ENCODE assay signal across 19 cellular contexts in the genomic region with DNA sequence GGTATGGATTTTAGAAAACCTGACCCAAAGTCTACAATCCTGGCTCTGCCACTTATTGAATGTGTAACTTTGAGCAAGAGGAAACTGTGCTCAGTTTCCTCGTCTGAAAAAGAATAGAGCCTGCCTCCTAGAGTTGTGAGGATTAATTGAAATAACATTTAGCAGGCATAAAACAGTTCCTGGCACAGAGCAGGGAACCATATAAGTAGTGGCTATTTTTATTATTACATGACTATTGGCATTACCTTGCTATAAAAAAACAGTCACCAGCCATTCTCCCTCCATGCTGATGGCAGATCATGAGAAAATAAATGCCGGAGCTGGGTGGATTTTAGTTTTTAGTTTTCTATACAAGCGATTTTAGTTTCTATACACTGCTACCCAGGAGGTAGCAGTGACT. TPM values are rescaled to one million over a fixed set of nuclear protein-coding genes. Genes with fewer than 3 reads are reported as not detected.
DNase-seq lines count a peak whose midpoint lies in the region; ATAC-seq, FAIRE-seq and TF ChIP-seq lines count a peak whose summit lies in the region.
"Had no signal": no experiment of that assay in that cellular context is flagged by ENCODE, and none has a peak within 500 bp of the region (broad histone marks: within the 10 kb centered on the region; RNA-seq: fewer than 3 reads in every experiment).

No MANE protein-coding gene starts in this region.

- TF ChIP-seq CTCF in VCaP (conservative IDR thresholded peaks at IDR 0.05), result no peak
- TF ChIP-seq CTCF in keratinocyte (optimal IDR thresholded peaks at IDR 0.05 in 1 of 3, IDR thresholded peaks at IDR 0.05 in 1 of 3, conservative IDR thresholded peaks at IDR 0.05 in 1 of 3; ENCODE audit: extremely low read depth in 1 of 3, insufficient read depth in 2 of 3, low read length in 3 of 3), result no peak
- TF ChIP-seq CTCF in WTC11 (IDR thresholded peaks at IDR 0.05), result no peak

- no peak overlapping the region for H3K4me3 ChIP-seq in keratinocyte (ENCODE audit: control insufficient read depth in 2 of 3, extremely low read depth in 1 of 3, insufficient read depth in 2 of 3, low read depth in 1 of 3, low read length in 3 of 3)
- no peak overlapping the region for H3K4me3 ChIP-seq in skeletal muscle satellite cell (ENCODE audit: low read length)
- no peak overlapping the region for H3K4me3 ChIP-seq in Karpas-422 (ENCODE audit: low read length)
- H3K4me3 ChIP-seq: left lung, prostate gland had no signal

- no peaks in the 10 kb centered on the region for H3K9me3 ChIP-seq in keratinocyte (ENCODE audit: control insufficient read depth, low read depth, low read length)
- H3K9me3 ChIP-seq in skeletal muscle satellite cell (replicated peaks; ENCODE audit: low read length), result no peaks in the 10 kb centered on the region
- H3K9me3 ChIP-seq in Karpas-422 (ENCODE audit: low read length), result no peaks in the 10 kb centered on the region
- H3K9me3 ChIP-seq: left lung, prostate gland had no signal

- H2AFZ ChIP-seq in keratinocyte (ENCODE audit: control insufficient read depth, low read length) (no peak overlapping the region), Karpas-422 (ENCODE audit: low read length) (no peak overlapping the region)

- peaks cover 72 to 76% (median 72%) of the 10 kb centered on the region in 3 donors for H3K4me1 Mint-ChIP-seq in T-cell
- peaks cover 36% of the 10 kb centered on the region for H3K4me1 Mint-ChIP-seq in WTC11

- no peaks in the 10 kb centered on the region for H3K9me1 ChIP-seq in keratinocyte (ENCODE audit: control insufficient read depth, extremely low read depth, insufficient read depth, low read length)

- H3K9me2 ChIP-seq in Karpas-422 (replicated peaks; ENCODE audit: insufficient read depth, low read length), result no peaks in the 10 kb centered on the region

- H3K27ac ChIP-seq in VCaP (peak overlapping the region; percentile 79), keratinocyte (ENCODE audit: control insufficient read depth, insufficient read depth, low read length) (peak overlapping the region; percentile 28), Karpas-422 (ENCODE audit: low read length) (no peak overlapping the region)

- CTCF ChIA-PET in T-cell (lab: Charles Lee) (no interaction called here), WTC11 (lab: Charles Lee) (no interaction called here)

- H3K9me3 Mint-ChIP-seq in T-cell (no peaks in the 10 kb centered on the region), WTC11 (no peaks in the 10 kb centered on the region)
- H3K9me3 Mint-ChIP-seq: naive thymus-derived CD4-positive, alpha-beta T cell had no signal

- peak overlapping the region; percentile 47 for H3K4me2 ChIP-seq in keratinocyte (ENCODE audit: control insufficient read depth, extremely low read depth, insufficient read depth, low read depth, low read length)
- peak overlapping the region; percentile 46 for H3K4me2 ChIP-seq in skeletal muscle satellite cell (ENCODE audit: low read length)
- no peak overlapping the region for H3K4me2 ChIP-seq in Karpas-422 (ENCODE audit: low read depth, low read length, poor library complexity, severe bottlenecking)

- H3K79me2 ChIP-seq in keratinocyte (ENCODE audit: control insufficient read depth, insufficient read depth, low read length), result peaks cover 88% of the 10 kb centered on the region
- no peaks in the 10 kb centered on the region for H3K79me2 ChIP-seq in Karpas-422 (ENCODE audit: low read length)

- FAIRE-seq in keratinocyte (lab: Jason Lieb, UNC), result peak; percentile 69
- FAIRE-seq: HTR-8/SVneo had no signal

- H3K36me3 Mint-ChIP-seq in T-cell (peaks cover 4% of the 10 kb centered on the region), WTC11 (no peaks in the 10 kb centered on the region)

- H3K27me3 ChIP-seq in keratinocyte (ENCODE audit: control insufficient read depth, extremely low read depth, insufficient read depth, low read length) (no peaks in the 10 kb centered on the region), skeletal muscle satellite cell (ENCODE audit: control insufficient read depth, insufficient read depth, low read length) (no peaks in the 10 kb centered on the region), Karpas-422 (ENCODE audit: low read length) (no peaks in the 10 kb centered on the region)
- H3K27me3 ChIP-seq: left lung had no signal

- peaks cover 61% of the 10 kb centered on the region for H3K4me1 ChIP-seq in keratinocyte (ENCODE audit: control insufficient read depth, extremely low read depth, insufficient read depth, low read length)
- peaks cover 32% of the 10 kb centered on the region for H3K4me1 ChIP-seq in skeletal muscle satellite cell (ENCODE audit: control insufficient read depth, insufficient read depth, low read length)
- H3K4me1 ChIP-seq in Karpas-422 (ENCODE audit: low read length), result peaks cover 7% of the 10 kb centered on the region; the same call in 1 of the 2 replicates

- ATAC-seq in T-cell (replicated peaks in 1 of 4) (no peak), WTC11 (no peak)
- ATAC-seq: left lung; naive thymus-derived CD4-positive, alpha-beta T cell had no signal

- peaks cover 3% of the 10 kb centered on the region in 2 experiments for H3K36me3 ChIP-seq in keratinocyte (ENCODE audit: control insufficient read depth in 2 of 2, extremely low read depth in 1 of 2, insufficient read depth in 2 of 2, low read length in 2 of 2)
- H3K36me3 ChIP-seq in skeletal muscle satellite cell (ENCODE audit: insufficient read depth, low read length), result no peaks in the 10 kb centered on the region
- no peaks in the 10 kb centered on the region for H3K36me3 ChIP-seq in Karpas-422 (ENCODE audit: insufficient read depth, low read length)
- H3K36me3 ChIP-seq: left lung, prostate gland had no signal

- H4K20me1 ChIP-seq in keratinocyte (ENCODE audit: control insufficient read depth, extremely low read depth, insufficient read depth, low read length), result no peaks in the 10 kb centered on the region
- H4K20me1 ChIP-seq in Karpas-422 (ENCODE audit: insufficient read depth, low read depth, low read length), result peaks cover 9% of the 10 kb centered on the region; the same call in 1 of the 2 replicates

- H3K9ac ChIP-seq in keratinocyte (ENCODE audit: control insufficient read depth, extremely low read depth, insufficient read depth, low read length) (no peak overlapping the region), skeletal muscle satellite cell (ENCODE audit: low read depth, low read length) (no peak overlapping the region), Karpas-422 (ENCODE audit: low read length) (no peak overlapping the region)

- peak; percentile 14 for DNase-seq in ELR (ENCODE audit: low read depth)
- no peak for DNase-seq in keratinocyte (ENCODE audit: low read depth, low spot score)
- DNase-seq in T-cell, result no peak
- DNase-seq in WTC11 (ENCODE audit: low spot score), result no peak
- DNase-seq in Karpas-422, result no peak
- no peak for DNase-seq in SW480 (ENCODE audit: low spot score)
- DNase-seq: activated CD4-positive, alpha-beta T cell treated with anti-CD3 and anti-CD28 coated beads for 1 hour; amniotic stem cell; left lung; naive thymus-derived CD4-positive, alpha-beta T cell; NCI-H1436 treated with DMSO at 0.1 percent for 48 hours; SHP77; stimulated activated CD4-positive, alpha-beta T cell treated with anti-CD3 and anti-CD28 coated beads, Interleukin-15, amount 100 ng/mL, for 24 hours; stimulated activated naive CD4-positive, alpha-beta T cell treated with Interleukin-2 at 50 U/mL for 16 hours; T-helper 9 cell had no signal

- dilution Hi-C loops in keratinocyte (cut with MboI; ENCODE audit: extremely low pct_ligation_motif_present, low sequenced_read_pairs), result no loop called here

- no peak overlapping the region for H3K4me3 Mint-ChIP-seq in T-cell
- H3K4me3 Mint-ChIP-seq in WTC11, result no peak overlapping the region
- H3K4me3 Mint-ChIP-seq: naive thymus-derived CD4-positive, alpha-beta T cell had no signal

- H3K27ac Mint-ChIP-seq in T-cell (no peak overlapping the region), WTC11 (no peak overlapping the region; the same call in 1 of the 2 replicates)

- POLR2A ChIA-PET in T-cell (lab: Charles Lee), result interaction anchor here in 1 of 2 donors (0.5 kb wide), 1 partner anchor 140 kb away, joined by 6 read pairs; no protein-coding TSS in a partner anchor
- POLR2A ChIA-PET in WTC11 (lab: Charles Lee), result no interaction called here

- no peaks in the 10 kb centered on the region for H3K27me3 Mint-ChIP-seq in T-cell
- H3K27me3 Mint-ChIP-seq in WTC11 (ENCODE audit: low read depth), result no peaks in the 10 kb centered on the region
- H3K27me3 Mint-ChIP-seq: naive thymus-derived CD4-positive, alpha-beta T cell had no signal

TF ChIP-seq in WTC11, 78 proteins besides CTCF, POLR2A, EP300 and RAD21 (continues in another document):
- TF ChIP-seq, protein P1, sequence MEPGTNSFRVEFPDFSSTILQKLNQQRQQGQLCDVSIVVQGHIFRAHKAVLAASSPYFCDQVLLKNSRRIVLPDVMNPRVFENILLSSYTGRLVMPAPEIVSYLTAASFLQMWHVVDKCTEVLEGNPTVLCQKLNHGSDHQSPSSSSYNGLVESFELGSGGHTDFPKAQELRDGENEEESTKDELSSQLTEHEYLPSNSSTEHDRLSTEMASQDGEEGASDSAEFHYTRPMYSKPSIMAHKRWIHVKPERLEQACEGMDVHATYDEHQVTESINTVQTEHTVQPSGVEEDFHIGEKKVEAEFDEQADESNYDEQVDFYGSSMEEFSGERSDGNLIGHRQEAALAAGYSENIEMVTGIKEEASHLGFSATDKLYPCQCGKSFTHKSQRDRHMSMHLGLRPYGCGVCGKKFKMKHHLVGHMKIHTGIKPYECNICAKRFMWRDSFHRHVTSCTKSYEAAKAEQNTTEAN (CRISPR knock-in tag; IDR thresholded peaks at IDR 0.05), result no peak

RNA-seq across cellular contexts. Expression of a gene that starts 5.8 kb away (rescaled TPM):
- polyA plus RNA-seq in keratinocyte, result 66.2 to 128 TPM (median 110 TPM) in 3 replicates
- 42.7 TPM for polyA plus RNA-seq in keratinocyte (2011; ENCODE audit: low read depth)
- polyA plus RNA-seq in keratinocyte (2011; cell fraction: cytosol; rRNA removed), result 66.1 and 85.6 TPM in 2 replicates
- 150 and 155 TPM in 2 replicates for polyA plus RNA-seq in keratinocyte (2011; cell fraction: nucleus; rRNA removed)
- polyA plus RNA-seq in keratinocyte (2012; ENCODE audit: low replicate concordance), result 52.6 and 125 TPM in 2 replicates
- 106 to 225 TPM (median 165 TPM) in 3 replicates for polyA minus RNA-seq in keratinocyte
- 85.4 TPM for polyA minus RNA-seq in keratinocyte (2011; cell fraction: cytosol; rRNA and poly(A)+ RNA removed)
- polyA minus RNA-seq in keratinocyte (2011; cell fraction: nucleus; rRNA and poly(A)+ RNA removed), result 209 and 348 TPM in 2 replicates
- total RNA-seq in skeletal muscle satellite cell (2012; rRNA removed), result 9.8 and 13.7 TPM in 2 replicates
- total RNA-seq in T-cell (100 to 1,000 TPM in 4 of 5 donors, 10 to 100 TPM in 1; 96.2 to 170 (median 162) TPM), WTC11 (2021) (35.0 to 36.6 TPM (median 36.0 TPM) in 3 replicates)
- total RNA-seq in Karpas-422 (2014; rRNA removed; shearing (Covaris generic); ENCODE audit: low replicate concordance), result 3.7 and 6.7 TPM in 2 replicates
